Comparison of ENCODE assay signal across 14 cellular contexts in genomic region chr4:94550352-94550751, GRCh38.
"Had no signal": no experiment of that assay in that cellular context is flagged by ENCODE, and none has a peak within 500 bp of the region (broad histone marks: within the 10 kb centered on the region; RNA-seq: fewer than 3 reads in every experiment).

No MANE protein-coding gene starts in this region.

- H3K27ac Mint-ChIP-seq: activated CD4-positive, alpha-beta memory T cell treated with anti-CD3 and anti-CD28 coated beads for 36 hours; activated naive CD8-positive, alpha-beta T cell treated with anti-CD3 and anti-CD28 coated beads, Interleukin-2, amount 50 U/mL, for 24 hours; memory B cell; stimulated activated memory B cell treated with anti-CD40 and anti-IgM and Interleukin-4, amounts not matched to agents 10 μg/mL and 1 μg/mL and 100 μg/mL, for 72 hours had no signal

- ATAC-seq: activated naive CD8-positive, alpha-beta T cell treated with anti-CD3 and anti-CD28 coated beads, Interleukin-2, amount 50 U/mL, for 24 hours; left lobe of liver; stimulated activated memory B cell treated with anti-CD40 and anti-IgM and Interleukin-4, amounts not matched to agents 10 μg/mL and 1 μg/mL and 100 μg/mL, for 72 hours had no signal

- H3K27me3 ChIP-seq: ovary, tibial artery had no signal

- DNase-seq: activated CD4-positive, alpha-beta memory T cell treated with anti-CD3 and anti-CD28 coated beads for 36 hours; activated CD4-positive, alpha-beta T cell treated with anti-CD3 and anti-CD28 coated beads for 1 hour; activated CD8-positive, alpha-beta memory T cell treated with anti-CD3 and anti-CD28 coated beads, Interleukin-2, amount 50 U/mL, for 4 hours; activated naive CD4-positive, alpha-beta T cell; activated naive CD8-positive, alpha-beta T cell treated with anti-CD3 and anti-CD28 coated beads, Interleukin-2, amount 50 U/mL, for 24 hours; caudate nucleus; effector CD4-positive, alpha-beta T cell; nephron progenitor cell; ovary; tibial artery had no signal

- H3K4me1 Mint-ChIP-seq: nephron progenitor cell had no signal

- H3K36me3 ChIP-seq: ovary, tibial artery had no signal

- H3K27ac ChIP-seq: ovary had no signal

- H3K9me3 ChIP-seq: ovary, tibial artery had no signal

- H3K4me3 ChIP-seq: coronary artery, ovary, tibial artery had no signal

- H3K4me3 Mint-ChIP-seq: activated CD4-positive, alpha-beta memory T cell treated with anti-CD3 and anti-CD28 coated beads for 36 hours; activated naive CD8-positive, alpha-beta T cell treated with anti-CD3 and anti-CD28 coated beads, Interleukin-2, amount 50 U/mL, for 24 hours; memory B cell; nephron progenitor cell; stimulated activated memory B cell treated with anti-CD40 and anti-IgM and Interleukin-4, amounts not matched to agents 10 μg/mL and 1 μg/mL and 100 μg/mL, for 72 hours had no signal

- H3K9me3 Mint-ChIP-seq: activated CD4-positive, alpha-beta memory T cell treated with anti-CD3 and anti-CD28 coated beads for 36 hours; stimulated activated memory B cell treated with anti-CD40 and anti-IgM and Interleukin-4, amounts not matched to agents 10 μg/mL and 1 μg/mL and 100 μg/mL, for 72 hours had no signal

- H3K27me3 Mint-ChIP-seq: activated CD4-positive, alpha-beta memory T cell treated with anti-CD3 and anti-CD28 coated beads for 36 hours; activated naive CD8-positive, alpha-beta T cell treated with anti-CD3 and anti-CD28 coated beads, Interleukin-2, amount 50 U/mL, for 24 hours; memory B cell; stimulated activated memory B cell treated with anti-CD40 and anti-IgM and Interleukin-4, amounts not matched to agents 10 μg/mL and 1 μg/mL and 100 μg/mL, for 72 hours had no signal
